ENCODE assay signal across 8 cellular contexts in genomic region chr1:229410692-229411433, GRCh38. TPM values are rescaled to one million over a fixed set of nuclear protein-coding genes. Genes with fewer than 3 reads are reported as not detected.
DNase-seq lines count a peak whose midpoint lies in the region; ATAC-seq and TF ChIP-seq lines count a peak whose summit lies in the region.

No MANE protein-coding gene starts in this region.

- no peak for TF ChIP-seq POLR2A in esophagus muscularis mucosa (IDR thresholded peaks at IDR 0.05; ENCODE audit: low read depth)

- no peak for TF ChIP-seq EP300 in esophagus muscularis mucosa (IDR thresholded peaks at IDR 0.05)

- H3K9me3 ChIP-seq in SK-N-MC (ENCODE audit: low read depth, low read length), result no peaks in the 10 kb centered on the region
- H3K9me3 ChIP-seq in esophagus muscularis mucosa, result no peaks in the 10 kb centered on the region

- no peak overlapping the region for H3K27ac ChIP-seq in SK-N-MC
- H3K27ac ChIP-seq in esophagus muscularis mucosa (replicated peaks in 1 of 4), result peak overlapping the region in 1 of 4 donors; percentile 50

- 16% methylated on average over 10 of the region's 14 CpGs for WGBS in esophagus muscularis mucosa

- peaks cover 0 to 47% (median 23%) of the 10 kb centered on the region in 4 donors for H3K27me3 ChIP-seq in esophagus muscularis mucosa

- peaks cover 37 to 44% (median 42%) of the 10 kb centered on the region in 4 donors for H3K4me1 ChIP-seq in esophagus muscularis mucosa

- intact Hi-C loops in esophagus muscularis mucosa (cut with DNase I), result no loop called here

- ATAC-seq in omental fat pad (ENCODE audit: low FRiP score) (peak; percentile 91), GM21737 (IDR thresholded peaks at IDR 0.05; ENCODE audit: unreplicated experiment) (no peak)

- DNase-seq in ELF-1 (ENCODE audit: low read depth, low spot score), result peak; percentile 70
- DNase-seq in NCI-H1092 (lab: John Stamatoyannopoulos, UW), result peak; percentile 98
- DNase-seq in SK-N-MC (ENCODE audit: low read depth, low spot score), result no peak
- peak; percentile 53 for DNase-seq in fibroblast of pulmonary artery (ENCODE audit: low read depth)
- DNase-seq in omental fat pad (ENCODE audit: low spot score), result no peak
- no peak for DNase-seq in stimulated activated naive CD4-positive, alpha-beta T cell (lab: John Stamatoyannopoulos, UW)
- DNase-seq in esophagus muscularis mucosa (ENCODE audit: extremely low spot score), result no peak

- peak overlapping the region; percentile 40 for H3K4me3 ChIP-seq in SK-N-MC
- no peak overlapping the region for H3K4me3 ChIP-seq in fibroblast of pulmonary artery (replicated peaks; ENCODE audit: low read depth, low read length)
- H3K4me3 ChIP-seq in esophagus muscularis mucosa, result no peak overlapping the region

- no peak overlapping the region for H3K9ac ChIP-seq in SK-N-MC (ENCODE audit: insufficient read length)

- H3K36me3 ChIP-seq in SK-N-MC (ENCODE audit: insufficient read depth, low read length) (no peaks in the 10 kb centered on the region), esophagus muscularis mucosa (no peaks in the 10 kb centered on the region)

- TF ChIP-seq CTCF in fibroblast of pulmonary artery (IDR thresholded peaks at IDR 0.05; ENCODE audit: low read length, missing control alignments) (no peak), omental fat pad (IDR thresholded peaks at IDR 0.05) (no peak), esophagus muscularis mucosa (IDR thresholded peaks at IDR 0.05) (no peak)

RNA-seq across cellular contexts. Expression of gene ACTA1, which starts 23.0 kb away (rescaled TPM):
- total RNA-seq in omental fat pad (under 1 TPM in 1 of 4 donors, not detected in 3; 0.56 TPM), esophagus muscularis mucosa (under 1 TPM in 3 of 4 donors, not detected in 1; 0.29 to 0.58 (median 0.42) TPM)

Comparison
In these comparisons a context has a peak if more than half of its experiments do, and no peak if none do; other contexts are left out.
1. DNase-seq: peak in ELF-1 (single experiment), NCI-H1092 (single experiment) and fibroblast of pulmonary artery (single experiment); none in SK-N-MC (single experiment), omental fat pad (single experiment), stimulated activated naive CD4-positive, alpha-beta T cell (0 of 6) and esophagus muscularis mucosa (single experiment).